Comparison of ENCODE assay signal across 19 cellular contexts in the genomic region with DNA sequence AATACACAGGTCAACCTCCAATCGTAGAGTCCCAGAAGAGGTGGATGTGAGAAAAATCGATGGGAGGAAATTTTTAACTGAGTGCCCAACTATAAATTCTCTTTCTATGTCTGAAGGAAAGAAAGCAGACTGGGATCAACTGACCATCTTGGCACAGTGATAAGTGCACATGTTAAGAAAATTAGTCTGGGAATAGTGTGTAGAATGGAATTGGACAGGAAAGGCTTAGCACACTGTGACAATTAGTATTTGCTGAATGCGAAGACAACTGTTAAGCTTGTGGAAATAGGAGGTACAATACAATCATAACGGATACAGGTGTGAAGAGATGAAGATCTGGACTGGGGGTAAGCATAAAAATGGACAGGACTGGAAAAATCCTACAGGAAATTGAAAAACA.
DNase-seq lines count a peak whose midpoint lies in the region; ATAC-seq and TF ChIP-seq lines count a peak whose summit lies in the region.
"Had no signal": no experiment of that assay in that cellular context is flagged by ENCODE, and none has a peak within 500 bp of the region (broad histone marks: within the 10 kb centered on the region; RNA-seq: fewer than 3 reads in every experiment).

No MANE protein-coding gene starts in this region.

- POLR2A ChIA-PET in A673 (lab: Charles Lee; ENCODE audit: low non-redundant PET) = no interaction called here

- H3K27ac ChIP-seq in 22Rv1 (peak overlapping the region; percentile 45), A673 (ENCODE audit: low read depth, low read length, poor library complexity, severe bottlenecking) (peak overlapping the region; percentile 45)
- H3K27ac ChIP-seq: A549; BLaER1 treated with 17β-estradiol and CSF1 and Interleukin-3, amounts not matched to agents 10 nM and 100 nM had no signal

- TF ChIP-seq CTCF in 22Rv1 (IDR thresholded peaks at IDR 0.05) = no peak
- TF ChIP-seq CTCF in A673 (conservative IDR thresholded peaks at IDR 0.05; ENCODE audit: low read depth, low read length) = no peak

- DNase-seq in A673 (ENCODE audit: low spot score) = no peak
- DNase-seq in T-helper 17 cell = no peak
- peak; percentile 39 for DNase-seq in dermis blood vessel endothelial cell
- no peak for DNase-seq in ACHN
- no peak for DNase-seq in cortex of kidney (lab: John Stamatoyannopoulos, UW)
- DNase-seq in stimulated activated naive CD4-positive, alpha-beta T cell treated with Interleukin-2 at 50 U/mL for 16 hours (lab: John Stamatoyannopoulos, UW) = no peak
- DNase-seq: CD8-positive, alpha-beta T cell; DMS 273 treated with DMSO at 0.1 percent for 48 hours; DND-41; EL; HCEC 1CT had no signal

- CTCF ChIA-PET in A673 (lab: Charles Lee) = no interaction called here

- H3K36me3 ChIP-seq in A673 (ENCODE audit: insufficient read depth, low read length, poor library complexity, severe bottlenecking) = no peaks in the 10 kb centered on the region
- H3K36me3 ChIP-seq: BLaER1 treated with 17β-estradiol and CSF1 and Interleukin-3, amounts not matched to agents 10 nM and 100 nM had no signal

- in situ Hi-C loops in ACHN (cut with HindIII; ENCODE audit: low pct_ligation_motif_present, low pct_unique_long_range_greater_than_20kb, low sequenced_read_pairs) = no loop called here

- H3K27me3 ChIP-seq in A673 (replicated peaks; ENCODE audit: insufficient read depth, low read depth, low read length, poor library complexity) = no peaks in the 10 kb centered on the region
- H3K27me3 ChIP-seq: BLaER1 treated with 17β-estradiol and CSF1 and Interleukin-3, amounts not matched to agents 10 nM and 100 nM had no signal

- peak overlapping the region; percentile 73 for H3K27ac Mint-ChIP-seq in T-helper 17 cell
- H3K27ac Mint-ChIP-seq: B cell; CD8-positive, alpha-beta T cell; GM23338 had no signal

- no peak overlapping the region for H3K4me3 Mint-ChIP-seq in T-helper 17 cell
- H3K4me3 Mint-ChIP-seq: B cell; CD8-positive, alpha-beta T cell; GM23338 had no signal

- peaks cover 11% of the 10 kb centered on the region for H3K4me1 Mint-ChIP-seq in T-helper 17 cell
- H3K4me1 Mint-ChIP-seq: B cell, GM23338 had no signal

- H3K4me3 ChIP-seq in A673 (ENCODE audit: low read depth, low read length, poor library complexity, severe bottlenecking) = no peak overlapping the region
- H3K4me3 ChIP-seq: A549; BLaER1 treated with 17β-estradiol and CSF1 and Interleukin-3, amounts not matched to agents 10 nM and 100 nM; GM12878; GM23338; K562 had no signal

- H3K36me3 Mint-ChIP-seq in T-helper 17 cell (ENCODE audit: low read depth) = peaks cover 7% of the 10 kb centered on the region

- peaks cover 18% of the 10 kb centered on the region for H3K27me3 Mint-ChIP-seq in T-helper 17 cell
- H3K27me3 Mint-ChIP-seq: B cell had no signal

- no peaks in the 10 kb centered on the region for H3K9me3 ChIP-seq in A673 (ENCODE audit: low read depth, low read length, poor library complexity, severe bottlenecking)
- no peaks in the 10 kb centered on the region for H3K9me3 ChIP-seq in T-helper 17 cell (ENCODE audit: control insufficient read depth, low read length, poor library complexity, severe bottlenecking)
- H3K9me3 ChIP-seq: A549 had no signal

- peaks cover 36% of the 10 kb centered on the region for H3K4me1 ChIP-seq in A673 (ENCODE audit: insufficient read depth, low read length, poor library complexity, severe bottlenecking)

- ATAC-seq in T-helper 17 cell = no peak
- no peak for ATAC-seq in HG03521 (IDR thresholded peaks at IDR 0.05; ENCODE audit: unreplicated experiment)
- ATAC-seq: A549; CD8-positive, alpha-beta T cell; GM12878; GM23338; K562 had no signal

- intact Hi-C loops in A673 (cut with micrococcal nuclease; ENCODE audit: unreplicated experiment) = no loop called here

- no TSS peak for BruUV-seq in A673 (replicated peaks; lab: Mats Ljungman, UMichigan)
